ENCODE assay signal across 15 cellular contexts in the genomic region with DNA sequence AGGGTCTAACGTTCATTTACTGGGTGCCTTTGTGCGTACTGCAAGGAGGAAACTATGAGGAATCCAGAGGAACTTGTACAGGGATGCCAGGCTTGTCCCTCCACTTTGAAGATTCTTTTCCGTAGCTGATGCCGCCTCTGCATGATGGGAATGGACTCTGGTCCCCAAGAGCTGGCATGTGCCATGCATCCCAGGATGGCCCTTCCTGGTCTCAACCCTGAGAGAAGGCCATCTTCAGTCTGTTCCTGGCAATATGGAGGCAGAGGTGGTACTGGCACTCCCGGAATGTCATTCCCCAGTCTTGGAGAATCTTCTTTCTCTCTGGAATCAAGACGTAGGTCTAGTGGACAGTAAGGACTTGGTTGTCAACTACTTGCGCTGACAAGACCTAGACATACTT.
"Had no signal": no experiment of that assay in that cellular context is flagged by ENCODE, and none has a peak within 500 bp of the region (broad histone marks: within the 10 kb centered on the region; RNA-seq: fewer than 3 reads in every experiment).

No MANE protein-coding gene starts in this region.

- H3K27me3 Mint-ChIP-seq: activated CD8-positive, alpha-beta memory T cell treated with anti-CD3 and anti-CD28 coated beads, Interleukin-2, amount 10 ng/mL, durations not matched to agents 7 days and 5 days; activated naive CD8-positive, alpha-beta T cell; activated T-cell treated with anti-CD3 and anti-CD28 coated beads, Interleukin-2, amount 50 U/mL, for 24 hours; stimulated activated naive CD8-positive, alpha-beta T cell treated with anti-CD3 and anti-CD28 coated beads, Interleukin-15, amount 100 ng/mL, for 72 hours had no signal

- ATAC-seq: activated CD8-positive, alpha-beta memory T cell treated with anti-CD3 and anti-CD28 coated beads, Interleukin-2, amount 10 ng/mL, durations not matched to agents 7 days and 5 days; stimulated activated naive CD8-positive, alpha-beta T cell treated with anti-CD3 and anti-CD28 coated beads, Interleukin-15, amount 100 ng/mL, for 72 hours had no signal

- H3K4me3 Mint-ChIP-seq: activated CD8-positive, alpha-beta memory T cell treated with anti-CD3 and anti-CD28 coated beads, Interleukin-2, amount 10 ng/mL, durations not matched to agents 7 days and 5 days; activated naive CD8-positive, alpha-beta T cell; activated T-cell treated with anti-CD3 and anti-CD28 coated beads, Interleukin-2, amount 50 U/mL, for 24 hours; endodermal cell; stimulated activated naive CD8-positive, alpha-beta T cell treated with anti-CD3 and anti-CD28 coated beads, Interleukin-15, amount 100 ng/mL, for 72 hours; T-helper 1 cell treated with Interleukin-12 subunit alpha and Interleukin-12 subunit beta and Interleukin-4 antibody, amounts not matched to agents 30 μg/mL and 1 μg/mL, for 36 hours had no signal

- H3K4me1 Mint-ChIP-seq: activated CD8-positive, alpha-beta memory T cell treated with anti-CD3 and anti-CD28 coated beads, Interleukin-2, amount 10 ng/mL, durations not matched to agents 7 days and 5 days; endodermal cell had no signal

- H3K27ac ChIP-seq: thoracic aorta had no signal

- H3K9me3 Mint-ChIP-seq: endodermal cell had no signal

- H3K4me3 ChIP-seq: thoracic aorta had no signal

- H3K9me3 ChIP-seq: thoracic aorta had no signal

- FAIRE-seq: bronchial epithelial cell, urothelium cell line had no signal

- H3K36me3 Mint-ChIP-seq: activated CD8-positive, alpha-beta memory T cell treated with anti-CD3 and anti-CD28 coated beads, Interleukin-2, amount 10 ng/mL, durations not matched to agents 7 days and 5 days; activated naive CD8-positive, alpha-beta T cell had no signal

- DNase-seq: activated CD4-positive, alpha-beta T cell treated with anti-CD3 and anti-CD28 coated beads, Interleukin-2, amount 50 U/mL, for 1 hour; activated CD4-positive, CD25-positive, alpha-beta regulatory T cell; activated CD8-positive, alpha-beta memory T cell treated with anti-CD3 and anti-CD28 coated beads, Interleukin-2, amount 10 ng/mL, durations not matched to agents 7 days and 5 days; activated effector memory CD4-positive, alpha-beta T cell treated with Interleukin-2 at 50 U/mL for 16 hours; activated T-cell treated with anti-CD3 and anti-CD28 coated beads, Interleukin-2, amount 50 U/mL, for 24 hours; amygdala; endodermal cell; hippocampal formation; stimulated activated CD4-positive, alpha-beta T cell treated with anti-CD3 and anti-CD28 coated beads, Interleukin-12 subunit alpha, Interleukin-12 subunit beta, amount 100 ng/mL, for 4 hours; stimulated activated naive CD8-positive, alpha-beta T cell treated with anti-CD3 and anti-CD28 coated beads, Interleukin-15, amount 100 ng/mL, for 72 hours had no signal

- H3K27ac Mint-ChIP-seq: activated CD8-positive, alpha-beta memory T cell treated with anti-CD3 and anti-CD28 coated beads, Interleukin-2, amount 10 ng/mL, durations not matched to agents 7 days and 5 days; activated naive CD8-positive, alpha-beta T cell; activated T-cell treated with anti-CD3 and anti-CD28 coated beads, Interleukin-2, amount 50 U/mL, for 24 hours; endodermal cell; stimulated activated naive CD8-positive, alpha-beta T cell treated with anti-CD3 and anti-CD28 coated beads, Interleukin-15, amount 100 ng/mL, for 72 hours; T-helper 1 cell treated with Interleukin-12 subunit alpha and Interleukin-12 subunit beta and Interleukin-4 antibody, amounts not matched to agents 30 μg/mL and 1 μg/mL, for 36 hours had no signal
